Comparison of ENCODE assay signal across 8 cellular contexts in genomic region chr13:23020246-23020843, GRCh38.
DNase-seq lines count a peak whose midpoint lies in the region; ATAC-seq and TF ChIP-seq lines count a peak whose summit lies in the region.

No MANE protein-coding gene starts in this region.

- H3K4me3 Mint-ChIP-seq in activated naive CD4-positive, alpha-beta T cell treated with anti-CD3 and anti-CD28 coated beads, Interleukin-2, amount 10 ng/mL, durations not matched to agents 7 days and 5 days, result no peak overlapping the region

- peaks cover 3% of the 10 kb centered on the region for H3K27me3 Mint-ChIP-seq in activated naive CD4-positive, alpha-beta T cell treated with anti-CD3 and anti-CD28 coated beads, Interleukin-2, amount 10 ng/mL, durations not matched to agents 7 days and 5 days

- H3K4me1 Mint-ChIP-seq in activated naive CD4-positive, alpha-beta T cell treated with anti-CD3 and anti-CD28 coated beads, Interleukin-2, amount 10 ng/mL, durations not matched to agents 7 days and 5 days, result no peaks in the 10 kb centered on the region

- H3K4me3 ChIP-seq in retinal pigment epithelial cell (ENCODE audit: low read length), result no peak overlapping the region

- ATAC-seq in GM21360 (IDR thresholded peaks at IDR 0.05; ENCODE audit: unreplicated experiment) (peak; percentile 90), HG03521 (IDR thresholded peaks at IDR 0.05; ENCODE audit: unreplicated experiment) (peak; percentile 94), left cardiac atrium (peak; percentile 65 to 78)

- H3K9me3 Mint-ChIP-seq in activated naive CD4-positive, alpha-beta T cell treated with anti-CD3 and anti-CD28 coated beads, Interleukin-2, amount 10 ng/mL, durations not matched to agents 7 days and 5 days, result no peaks in the 10 kb centered on the region

- CTCF ChIA-PET in activated naive CD4-positive, alpha-beta T cell treated with anti-CD3 and anti-CD28 coated beads, Interleukin-2, amount 10 ng/mL, durations not matched to agents 7 days and 5 days (lab: Charles Lee), result interaction anchor here (0.6 to 0.9 kb wide), 4 partner anchors 11 to 219 kb away, joined by 3 to 5 read pairs (median 3); no protein-coding TSS in a partner anchor

- no peak overlapping the region for H3K27ac Mint-ChIP-seq in activated naive CD4-positive, alpha-beta T cell treated with anti-CD3 and anti-CD28 coated beads, Interleukin-2, amount 10 ng/mL, durations not matched to agents 7 days and 5 days

- TF ChIP-seq CTCF in retinal pigment epithelial cell (conservative IDR thresholded peaks at IDR 0.05; ENCODE audit: low read depth, low read length), result peak; percentile 92

- DNase-seq in ELR (ENCODE audit: low read depth) (peak; percentile 40), NOMO-1 treated with DMSO at 0.1 percent for 48 hours (lab: John Stamatoyannopoulos, UW; ENCODE audit: unreplicated experiment) (peak; percentile 42), left cardiac atrium (peak; percentile 31), retinal pigment epithelial cell (ENCODE audit: low read depth) (peak; percentile 35), UCSD-AML1 (lab: John Stamatoyannopoulos, UW; ENCODE audit: unreplicated experiment) (no peak)
- peak; percentile 47 for DNase-seq in activated naive CD4-positive, alpha-beta T cell treated with anti-CD3 and anti-CD28 coated beads, Interleukin-2, amount 10 ng/mL, durations not matched to agents 7 days and 5 days

- H3K36me3 Mint-ChIP-seq in activated naive CD4-positive, alpha-beta T cell treated with anti-CD3 and anti-CD28 coated beads, Interleukin-2, amount 10 ng/mL, durations not matched to agents 7 days and 5 days, result no peaks in the 10 kb centered on the region

- intact Hi-C loops in left cardiac atrium (cut with DNase I), result loop anchor here in 1 of 2 donors (10.0 kb wide), 1 partner anchor 216 kb away; no protein-coding TSS in a partner anchor
